Comparison of ENCODE assay signal across 1 cellular context in the genomic region with DNA sequence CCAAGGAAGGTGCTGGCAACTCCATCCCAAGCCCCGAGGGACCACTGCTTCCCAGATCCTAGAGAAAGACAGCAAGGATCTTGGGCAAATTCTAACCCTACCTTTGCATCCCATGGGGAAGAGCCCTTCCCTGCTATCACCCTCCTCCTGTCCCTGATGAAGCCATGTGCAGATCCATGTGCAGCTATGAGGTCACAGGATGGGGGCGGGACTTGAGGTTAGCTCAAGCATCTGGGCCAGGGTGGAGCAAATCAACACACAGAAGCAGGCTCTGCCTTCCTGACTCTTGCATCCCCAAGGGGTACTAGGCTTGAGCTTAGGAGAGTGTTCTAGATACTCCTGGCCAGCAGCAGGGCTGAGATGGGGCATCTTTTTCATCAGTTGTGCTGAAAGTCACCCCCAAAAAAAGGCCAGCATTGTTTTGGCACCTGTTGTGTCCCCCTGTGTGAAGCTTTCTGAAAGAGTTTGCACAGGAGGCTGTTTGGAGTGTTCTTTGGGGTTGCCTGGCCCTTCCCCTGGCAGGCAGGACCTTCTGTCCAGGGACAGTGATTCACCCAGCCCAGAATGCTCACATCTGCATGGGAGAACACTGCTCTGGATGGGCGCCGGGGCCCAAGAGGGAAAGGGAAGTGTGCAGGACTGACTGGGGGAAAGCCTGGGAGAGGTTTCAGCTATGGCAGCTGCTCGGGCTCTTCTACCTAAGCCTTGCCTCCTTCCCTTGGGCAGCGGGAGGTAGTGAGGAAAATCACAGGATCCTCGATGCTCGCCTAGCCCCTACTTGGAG.
A peak's percentile ranks its signal among the peaks of the same experiment; 100 is the strongest.
TF ChIP-seq lines count a peak whose summit lies in the region.

No MANE protein-coding gene starts in this region.

TF ChIP-seq in K562, 482 proteins besides CTCF, POLR2A, EP300 and RAD21 (continued from another document and continues in another):
- TF ChIP-seq TCF7 (IDR thresholded peaks at IDR 0.05; ENCODE audit: borderline replicate concordance) (no peak), ATF7 (IDR thresholded peaks at IDR 0.05) (no peak; the same call in 1 of the 2 replicates), HMGN3 (IDR thresholded peaks at IDR 0.05; ENCODE audit: borderline replicate concordance, extremely low read depth, insufficient read length, low read depth, low read length) (no peak), SIX5 (IDR thresholded peaks at IDR 0.05; ENCODE audit: borderline replicate concordance in 1 of 2, insufficient read depth in 1 of 2, low read depth in 1 of 2, low read length in 2 of 2) (no peak), ZFP1 (CRISPR knock-in tag; IDR thresholded peaks at IDR 0.05) (no peak), HNRNPH1 (optimal IDR thresholded peaks at IDR 0.05; ENCODE audit: low read depth, low read length) (no peak), CREM (IDR thresholded peaks at IDR 0.05; ENCODE audit: low read depth) (peak; percentile 20; the same call in 1 of the 2 replicates), SMAD4 (CRISPR knock-in tag; conservative IDR thresholded peaks at IDR 0.05) (no peak), STAT5B (CRISPR knock-in tag; IDR thresholded peaks at IDR 0.05) (no peak), FUS (optimal IDR thresholded peaks at IDR 0.05; ENCODE audit: low read depth, low read length) (no peak), NCOR1 (IDR thresholded peaks at IDR 0.05) (no peak), RBM14 (IDR thresholded peaks at IDR 0.05; ENCODE audit: borderline replicate concordance, insufficient read depth, low read depth, low read length) (no peak), TCFL5 (CRISPR knock-in tag; conservative IDR thresholded peaks at IDR 0.05) (no peak), ZNF224 (CRISPR knock-in tag; IDR thresholded peaks at IDR 0.05) (no peak), PHF8 (IDR thresholded peaks at IDR 0.05; ENCODE audit: borderline replicate concordance, low read length) (no peak), GABPB1 (CRISPR knock-in tag; IDR thresholded peaks at IDR 0.05) (no peak), EP400 (IDR thresholded peaks at IDR 0.05) (peak; percentile 58; the same call in 1 of the 2 replicates), MYC (IDR thresholded peaks at IDR 0.05; ENCODE audit: low read depth, low read length) (peak; percentile 61; the same call in 1 of the 2 replicates), MYC (CRISPR knock-in tag; IDR thresholded peaks at IDR 0.05; ENCODE audit: borderline replicate concordance, low read depth) (no peak), CHCHD3 (CRISPR knock-in tag; IDR thresholded peaks at IDR 0.05) (no peak), TAF9B (IDR thresholded peaks at IDR 0.05; ENCODE audit: partially characterized antibody) (no peak), POLR3G (IDR thresholded peaks at IDR 0.05; ENCODE audit: extremely low read depth, insufficient read length, insufficient replicate concordance) (no peak), SMAD1 (IDR thresholded peaks at IDR 0.05; ENCODE audit: low read depth, low read length, partially characterized antibody) (no peak), SLC30A9 (CRISPR knock-in tag; IDR thresholded peaks at IDR 0.05) (no peak), ZNF766 (CRISPR knock-in tag; conservative IDR thresholded peaks at IDR 0.05) (no peak), MECOM (CRISPR knock-in tag; IDR thresholded peaks at IDR 0.05) (no peak), TCF3 (CRISPR knock-in tag; IDR thresholded peaks at IDR 0.05) (no peak), E2F3 (CRISPR knock-in tag; IDR thresholded peaks at IDR 0.05) (no peak), RBM17 (IDR thresholded peaks at IDR 0.05; ENCODE audit: borderline replicate concordance, low read depth, low read length) (no peak), ZNF174 (CRISPR knock-in tag; IDR thresholded peaks at IDR 0.05) (no peak), BMI1 (IDR thresholded peaks at IDR 0.05; ENCODE audit: low read length) (no peak), TGIF2 (CRISPR knock-in tag; IDR thresholded peaks at IDR 0.05) (no peak), ILK (tag; IDR thresholded peaks at IDR 0.05; ENCODE audit: borderline replicate concordance, low read depth) (no peak), TCF7L2 (IDR thresholded peaks at IDR 0.05; ENCODE audit: low read depth, low read length) (no peak), SNIP1 (IDR thresholded peaks at IDR 0.05; ENCODE audit: low read depth) (no peak)
- TF ChIP-seq, protein P1, sequence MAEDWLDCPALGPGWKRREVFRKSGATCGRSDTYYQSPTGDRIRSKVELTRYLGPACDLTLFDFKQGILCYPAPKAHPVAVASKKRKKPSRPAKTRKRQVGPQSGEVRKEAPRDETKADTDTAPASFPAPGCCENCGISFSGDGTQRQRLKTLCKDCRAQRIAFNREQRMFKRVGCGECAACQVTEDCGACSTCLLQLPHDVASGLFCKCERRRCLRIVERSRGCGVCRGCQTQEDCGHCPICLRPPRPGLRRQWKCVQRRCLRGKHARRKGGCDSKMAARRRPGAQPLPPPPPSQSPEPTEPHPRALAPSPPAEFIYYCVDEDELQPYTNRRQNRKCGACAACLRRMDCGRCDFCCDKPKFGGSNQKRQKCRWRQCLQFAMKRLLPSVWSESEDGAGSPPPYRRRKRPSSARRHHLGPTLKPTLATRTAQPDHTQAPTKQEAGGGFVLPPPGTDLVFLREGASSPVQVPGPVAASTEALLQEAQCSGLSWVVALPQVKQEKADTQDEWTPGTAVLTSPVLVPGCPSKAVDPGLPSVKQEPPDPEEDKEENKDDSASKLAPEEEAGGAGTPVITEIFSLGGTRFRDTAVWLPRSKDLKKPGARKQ (CRISPR knock-in tag; IDR thresholded peaks at IDR 0.05): no peak
- TF ChIP-seq, protein P2, sequence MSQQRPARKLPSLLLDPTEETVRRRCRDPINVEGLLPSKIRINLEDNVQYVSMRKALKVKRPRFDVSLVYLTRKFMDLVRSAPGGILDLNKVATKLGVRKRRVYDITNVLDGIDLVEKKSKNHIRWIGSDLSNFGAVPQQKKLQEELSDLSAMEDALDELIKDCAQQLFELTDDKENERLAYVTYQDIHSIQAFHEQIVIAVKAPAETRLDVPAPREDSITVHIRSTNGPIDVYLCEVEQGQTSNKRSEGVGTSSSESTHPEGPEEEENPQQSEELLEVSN (IDR thresholded peaks at IDR 0.05; ENCODE audit: borderline replicate concordance in 1 of 2, extremely low read depth in 1 of 2, insufficient read depth in 1 of 2, insufficient read length in 1 of 2, low read depth in 1 of 2, low read length in 1 of 2, poor library complexity in 1 of 2, severe bottlenecking in 1 of 2): peak in 1 of 2 experiments; percentile 49
- TF ChIP-seq, protein P3, sequence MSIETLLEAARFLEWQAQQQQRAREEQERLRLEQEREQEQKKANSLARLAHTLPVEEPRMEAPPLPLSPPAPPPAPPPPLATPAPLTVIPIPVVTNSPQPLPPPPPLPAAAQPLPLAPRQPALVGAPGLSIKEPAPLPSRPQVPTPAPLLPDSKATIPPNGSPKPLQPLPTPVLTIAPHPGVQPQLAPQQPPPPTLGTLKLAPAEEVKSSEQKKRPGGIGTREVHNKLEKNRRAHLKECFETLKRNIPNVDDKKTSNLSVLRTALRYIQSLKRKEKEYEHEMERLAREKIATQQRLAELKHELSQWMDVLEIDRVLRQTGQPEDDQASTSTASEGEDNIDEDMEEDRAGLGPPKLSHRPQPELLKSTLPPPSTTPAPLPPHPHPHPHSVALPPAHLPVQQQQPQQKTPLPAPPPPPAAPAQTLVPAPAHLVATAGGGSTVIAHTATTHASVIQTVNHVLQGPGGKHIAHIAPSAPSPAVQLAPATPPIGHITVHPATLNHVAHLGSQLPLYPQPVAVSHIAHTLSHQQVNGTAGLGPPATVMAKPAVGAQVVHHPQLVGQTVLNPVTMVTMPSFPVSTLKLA (conservative IDR thresholded peaks at IDR 0.05): peak; percentile 77 to 88
- TF ChIP-seq, protein P4, sequence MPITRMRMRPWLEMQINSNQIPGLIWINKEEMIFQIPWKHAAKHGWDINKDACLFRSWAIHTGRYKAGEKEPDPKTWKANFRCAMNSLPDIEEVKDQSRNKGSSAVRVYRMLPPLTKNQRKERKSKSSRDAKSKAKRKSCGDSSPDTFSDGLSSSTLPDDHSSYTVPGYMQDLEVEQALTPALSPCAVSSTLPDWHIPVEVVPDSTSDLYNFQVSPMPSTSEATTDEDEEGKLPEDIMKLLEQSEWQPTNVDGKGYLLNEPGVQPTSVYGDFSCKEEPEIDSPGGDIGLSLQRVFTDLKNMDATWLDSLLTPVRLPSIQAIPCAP (CRISPR knock-in tag; IDR thresholded peaks at IDR 0.05; ENCODE audit: borderline replicate concordance): no peak
- TF ChIP-seq, protein P5, sequence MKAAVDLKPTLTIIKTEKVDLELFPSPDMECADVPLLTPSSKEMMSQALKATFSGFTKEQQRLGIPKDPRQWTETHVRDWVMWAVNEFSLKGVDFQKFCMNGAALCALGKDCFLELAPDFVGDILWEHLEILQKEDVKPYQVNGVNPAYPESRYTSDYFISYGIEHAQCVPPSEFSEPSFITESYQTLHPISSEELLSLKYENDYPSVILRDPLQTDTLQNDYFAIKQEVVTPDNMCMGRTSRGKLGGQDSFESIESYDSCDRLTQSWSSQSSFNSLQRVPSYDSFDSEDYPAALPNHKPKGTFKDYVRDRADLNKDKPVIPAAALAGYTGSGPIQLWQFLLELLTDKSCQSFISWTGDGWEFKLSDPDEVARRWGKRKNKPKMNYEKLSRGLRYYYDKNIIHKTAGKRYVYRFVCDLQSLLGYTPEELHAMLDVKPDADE (conservative IDR thresholded peaks at IDR 0.05; ENCODE audit: control insufficient read depth, low read depth, low read length): no peak
- TF ChIP-seq, protein P6, sequence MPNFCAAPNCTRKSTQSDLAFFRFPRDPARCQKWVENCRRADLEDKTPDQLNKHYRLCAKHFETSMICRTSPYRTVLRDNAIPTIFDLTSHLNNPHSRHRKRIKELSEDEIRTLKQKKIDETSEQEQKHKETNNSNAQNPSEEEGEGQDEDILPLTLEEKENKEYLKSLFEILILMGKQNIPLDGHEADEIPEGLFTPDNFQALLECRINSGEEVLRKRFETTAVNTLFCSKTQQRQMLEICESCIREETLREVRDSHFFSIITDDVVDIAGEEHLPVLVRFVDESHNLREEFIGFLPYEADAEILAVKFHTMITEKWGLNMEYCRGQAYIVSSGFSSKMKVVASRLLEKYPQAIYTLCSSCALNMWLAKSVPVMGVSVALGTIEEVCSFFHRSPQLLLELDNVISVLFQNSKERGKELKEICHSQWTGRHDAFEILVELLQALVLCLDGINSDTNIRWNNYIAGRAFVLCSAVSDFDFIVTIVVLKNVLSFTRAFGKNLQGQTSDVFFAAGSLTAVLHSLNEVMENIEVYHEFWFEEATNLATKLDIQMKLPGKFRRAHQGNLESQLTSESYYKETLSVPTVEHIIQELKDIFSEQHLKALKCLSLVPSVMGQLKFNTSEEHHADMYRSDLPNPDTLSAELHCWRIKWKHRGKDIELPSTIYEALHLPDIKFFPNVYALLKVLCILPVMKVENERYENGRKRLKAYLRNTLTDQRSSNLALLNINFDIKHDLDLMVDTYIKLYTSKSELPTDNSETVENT (CRISPR knock-in tag; IDR thresholded peaks at IDR 0.05): no peak
- TF ChIP-seq, protein P7, sequence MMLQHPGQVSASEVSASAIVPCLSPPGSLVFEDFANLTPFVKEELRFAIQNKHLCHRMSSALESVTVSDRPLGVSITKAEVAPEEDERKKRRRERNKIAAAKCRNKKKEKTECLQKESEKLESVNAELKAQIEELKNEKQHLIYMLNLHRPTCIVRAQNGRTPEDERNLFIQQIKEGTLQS (IDR thresholded peaks at IDR 0.05): no peak
- TF ChIP-seq, protein P7 (CRISPR knock-in tag; conservative IDR thresholded peaks at IDR 0.05): no peak
- TF ChIP-seq, protein P8, sequence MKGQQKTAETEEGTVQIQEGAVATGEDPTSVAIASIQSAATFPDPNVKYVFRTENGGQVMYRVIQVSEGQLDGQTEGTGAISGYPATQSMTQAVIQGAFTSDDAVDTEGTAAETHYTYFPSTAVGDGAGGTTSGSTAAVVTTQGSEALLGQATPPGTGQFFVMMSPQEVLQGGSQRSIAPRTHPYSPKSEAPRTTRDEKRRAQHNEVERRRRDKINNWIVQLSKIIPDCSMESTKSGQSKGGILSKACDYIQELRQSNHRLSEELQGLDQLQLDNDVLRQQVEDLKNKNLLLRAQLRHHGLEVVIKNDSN (CRISPR knock-in tag; IDR thresholded peaks at IDR 0.05): no peak
- TF ChIP-seq, protein P9, sequence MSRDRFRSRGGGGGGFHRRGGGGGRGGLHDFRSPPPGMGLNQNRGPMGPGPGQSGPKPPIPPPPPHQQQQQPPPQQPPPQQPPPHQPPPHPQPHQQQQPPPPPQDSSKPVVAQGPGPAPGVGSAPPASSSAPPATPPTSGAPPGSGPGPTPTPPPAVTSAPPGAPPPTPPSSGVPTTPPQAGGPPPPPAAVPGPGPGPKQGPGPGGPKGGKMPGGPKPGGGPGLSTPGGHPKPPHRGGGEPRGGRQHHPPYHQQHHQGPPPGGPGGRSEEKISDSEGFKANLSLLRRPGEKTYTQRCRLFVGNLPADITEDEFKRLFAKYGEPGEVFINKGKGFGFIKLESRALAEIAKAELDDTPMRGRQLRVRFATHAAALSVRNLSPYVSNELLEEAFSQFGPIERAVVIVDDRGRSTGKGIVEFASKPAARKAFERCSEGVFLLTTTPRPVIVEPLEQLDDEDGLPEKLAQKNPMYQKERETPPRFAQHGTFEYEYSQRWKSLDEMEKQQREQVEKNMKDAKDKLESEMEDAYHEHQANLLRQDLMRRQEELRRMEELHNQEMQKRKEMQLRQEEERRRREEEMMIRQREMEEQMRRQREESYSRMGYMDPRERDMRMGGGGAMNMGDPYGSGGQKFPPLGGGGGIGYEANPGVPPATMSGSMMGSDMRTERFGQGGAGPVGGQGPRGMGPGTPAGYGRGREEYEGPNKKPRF (IDR thresholded peaks at IDR 0.05; ENCODE audit: low read depth, low read length): no peak
